ENCODE assay signal across 9 cellular contexts in genomic region chr3:42867138-42867537, GRCh38. TPM values are rescaled to one million over a fixed set of nuclear protein-coding genes. Genes with fewer than 3 reads are reported as not detected.
"Had no signal": no experiment of that assay in that cellular context is flagged by ENCODE, and none has a peak within 500 bp of the region (broad histone marks: within the 10 kb centered on the region; RNA-seq: fewer than 3 reads in every experiment).

No MANE protein-coding gene starts in this region.

- DNase-seq: H9, HCEC 1CT, IMR-90 had no signal

- H2AFZ ChIP-seq: GM23338 had no signal

- H3K4me2 ChIP-seq: GM23338 had no signal

- ATAC-seq: GM23338, K562 had no signal

- FAIRE-seq: H1, H54, K562 had no signal

- H3K27ac ChIP-seq: HL-60 had no signal

- H3K4me3 ChIP-seq: GM23338, K562 had no signal

RNA-seq across cellular contexts. Expression of gene CYP8B1, which starts 8.5 kb away (rescaled TPM):
- total RNA-seq: GM23338, H1, H9, HT1080, IMR-90 had no signal
- polyA plus RNA-seq: GM23338, H1, IMR-90, K562 had no signal

RNA-seq across cellular contexts. Expression of gene ZNF662, which starts 38.8 kb away (rescaled TPM):
- total RNA-seq: H1, H9, HT1080 had no signal

RNA-seq across cellular contexts. Expression of gene ACKR2, which starts 57.9 kb away (rescaled TPM):
- total RNA-seq: H9, HT1080, IMR-90 had no signal
- polyA plus RNA-seq: GM23338 had no signal
